In the genomic region with DNA sequence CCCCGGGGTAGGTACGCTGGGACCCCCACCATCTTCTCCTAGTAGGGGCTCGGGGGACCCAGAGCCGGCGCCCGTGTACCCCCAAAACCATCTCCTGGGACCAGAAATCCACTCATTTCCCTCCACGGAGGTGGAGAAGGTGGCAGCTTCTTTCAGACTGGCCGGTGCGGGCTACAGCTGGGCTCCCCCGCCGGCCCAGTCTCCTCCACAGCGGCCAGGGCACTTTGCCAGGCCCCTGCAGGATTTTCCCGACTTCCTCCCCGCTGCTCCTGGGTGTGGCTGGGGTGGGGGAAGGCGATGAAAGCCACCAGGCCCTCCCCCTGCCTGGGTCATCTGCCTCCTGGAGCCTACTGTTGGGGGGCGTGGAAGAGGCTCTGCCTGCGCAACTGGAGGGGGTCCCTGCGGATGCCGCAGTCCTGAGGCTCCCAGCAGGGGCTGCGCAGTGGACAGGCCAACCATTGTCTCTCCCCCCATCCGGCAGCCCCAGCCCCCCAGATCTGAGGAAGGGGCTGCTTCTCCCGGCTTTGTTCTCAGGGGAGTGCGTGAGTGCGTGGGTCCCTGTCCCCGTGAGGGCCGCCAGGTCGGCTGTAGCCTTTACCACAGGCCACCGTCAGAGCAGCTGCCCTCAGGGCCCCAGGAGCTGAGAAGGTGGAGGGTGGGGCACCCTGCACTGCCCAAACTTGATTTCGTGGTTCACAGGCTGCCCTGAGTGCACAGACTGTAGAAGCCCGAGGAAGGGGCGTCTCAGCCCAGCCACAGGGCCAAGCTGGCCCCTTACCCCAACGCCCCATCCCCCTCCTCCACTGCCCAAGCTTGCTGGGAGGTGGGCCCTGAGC, we compare ENCODE assay signal across 1 cellular context.
TF ChIP-seq lines count a peak whose summit lies in the region.

No MANE protein-coding gene starts in this region.

TF ChIP-seq in K562, 482 proteins besides CTCF, POLR2A, EP300 and RAD21 (continued from another document and continues in another):
- TF ChIP-seq, protein P1, sequence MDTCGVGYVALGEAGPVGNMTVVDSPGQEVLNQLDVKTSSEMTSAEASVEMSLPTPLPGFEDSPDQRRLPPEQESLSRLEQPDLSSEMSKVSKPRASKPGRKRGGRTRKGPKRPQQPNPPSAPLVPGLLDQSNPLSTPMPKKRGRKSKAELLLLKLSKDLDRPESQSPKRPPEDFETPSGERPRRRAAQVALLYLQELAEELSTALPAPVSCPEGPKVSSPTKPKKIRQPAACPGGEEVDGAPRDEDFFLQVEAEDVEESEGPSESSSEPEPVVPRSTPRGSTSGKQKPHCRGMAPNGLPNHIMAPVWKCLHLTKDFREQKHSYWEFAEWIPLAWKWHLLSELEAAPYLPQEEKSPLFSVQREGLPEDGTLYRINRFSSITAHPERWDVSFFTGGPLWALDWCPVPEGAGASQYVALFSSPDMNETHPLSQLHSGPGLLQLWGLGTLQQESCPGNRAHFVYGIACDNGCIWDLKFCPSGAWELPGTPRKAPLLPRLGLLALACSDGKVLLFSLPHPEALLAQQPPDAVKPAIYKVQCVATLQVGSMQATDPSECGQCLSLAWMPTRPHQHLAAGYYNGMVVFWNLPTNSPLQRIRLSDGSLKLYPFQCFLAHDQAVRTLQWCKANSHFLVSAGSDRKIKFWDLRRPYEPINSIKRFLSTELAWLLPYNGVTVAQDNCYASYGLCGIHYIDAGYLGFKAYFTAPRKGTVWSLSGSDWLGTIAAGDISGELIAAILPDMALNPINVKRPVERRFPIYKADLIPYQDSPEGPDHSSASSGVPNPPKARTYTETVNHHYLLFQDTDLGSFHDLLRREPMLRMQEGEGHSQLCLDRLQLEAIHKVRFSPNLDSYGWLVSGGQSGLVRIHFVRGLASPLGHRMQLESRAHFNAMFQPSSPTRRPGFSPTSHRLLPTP (IDR thresholded peaks at IDR 0.05; ENCODE audit: borderline replicate concordance, extremely low read depth, insufficient read length) = no peak
- TF ChIP-seq HLTF (IDR thresholded peaks at IDR 0.05) (no peak), ZNF3 (CRISPR knock-in tag; IDR thresholded peaks at IDR 0.05) (no peak), MEF2A (IDR thresholded peaks at IDR 0.05; ENCODE audit: control insufficient read depth, low read depth, low read length) (no peak), ZFP1 (CRISPR knock-in tag; IDR thresholded peaks at IDR 0.05) (no peak), JUND (IDR thresholded peaks at IDR 0.05; ENCODE audit: borderline replicate concordance, low read depth, low read length) (0 out of 2 replicates have a peak, but pooled peaks have one; percentile 17), JUND (tag; IDR thresholded peaks at IDR 0.05; ENCODE audit: borderline replicate concordance, low read depth, low read length) (no peak; the same call in 2 of the 3 replicates), BACH1 (tag; IDR thresholded peaks at IDR 0.05) (no peak), ARNT (IDR thresholded peaks at IDR 0.05) (no peak), CHD4 (IDR thresholded peaks at IDR 0.05; ENCODE audit: insufficient read depth, insufficient replicate concordance, low read depth, low read length, poor library complexity, severe bottlenecking) (no peak), SAFB2 (IDR thresholded peaks at IDR 0.05; ENCODE audit: borderline replicate concordance, low read depth, low read length, severe bottlenecking) (no peak), CBX5 (IDR thresholded peaks at IDR 0.05; ENCODE audit: borderline replicate concordance, low read depth) (no peak), GABPB1 (CRISPR knock-in tag; IDR thresholded peaks at IDR 0.05) (0 out of 2 replicates have a peak, but pooled peaks have one; percentile 2), DMBX1 (CRISPR knock-in tag; IDR thresholded peaks at IDR 0.05; ENCODE audit: borderline replicate concordance) (0 out of 2 replicates have a peak, but pooled peaks have one; percentile 19), SMARCB1 (IDR thresholded peaks at IDR 0.05; ENCODE audit: insufficient read length, low read depth) (no peak), TAF7 (tag; IDR thresholded peaks at IDR 0.05) (no peak), NFATC3 (IDR thresholded peaks at IDR 0.05) (no peak), NCOA1 (IDR thresholded peaks at IDR 0.05; ENCODE audit: low read depth) (no peak), CREBBP (IDR thresholded peaks at IDR 0.05; ENCODE audit: low read depth, low read length) (no peak), SLC30A9 (CRISPR knock-in tag; IDR thresholded peaks at IDR 0.05) (no peak), FOXA1 (IDR thresholded peaks at IDR 0.05; ENCODE audit: borderline replicate concordance) (no peak), ATF7 (IDR thresholded peaks at IDR 0.05) (peak; percentile 24; the same call in 1 of the 2 replicates), ZNF695 (CRISPR knock-in tag; IDR thresholded peaks at IDR 0.05) (no peak), ZNF174 (CRISPR knock-in tag; IDR thresholded peaks at IDR 0.05) (no peak), ZFP36 (IDR thresholded peaks at IDR 0.05; ENCODE audit: low read depth, low read length, partially characterized antibody) (no peak), FOXJ3 (CRISPR knock-in tag; IDR thresholded peaks at IDR 0.05) (no peak), PPARD (CRISPR knock-in tag; IDR thresholded peaks at IDR 0.05) (no peak), ZNF24 (IDR thresholded peaks at IDR 0.05) (no peak), TAF9B (IDR thresholded peaks at IDR 0.05; ENCODE audit: partially characterized antibody) (no peak), ZNF696 (CRISPR knock-in tag; conservative IDR thresholded peaks at IDR 0.05) (no peak), ZNF121 (CRISPR knock-in tag; conservative IDR thresholded peaks at IDR 0.05) (no peak)
- TF ChIP-seq, protein P2, sequence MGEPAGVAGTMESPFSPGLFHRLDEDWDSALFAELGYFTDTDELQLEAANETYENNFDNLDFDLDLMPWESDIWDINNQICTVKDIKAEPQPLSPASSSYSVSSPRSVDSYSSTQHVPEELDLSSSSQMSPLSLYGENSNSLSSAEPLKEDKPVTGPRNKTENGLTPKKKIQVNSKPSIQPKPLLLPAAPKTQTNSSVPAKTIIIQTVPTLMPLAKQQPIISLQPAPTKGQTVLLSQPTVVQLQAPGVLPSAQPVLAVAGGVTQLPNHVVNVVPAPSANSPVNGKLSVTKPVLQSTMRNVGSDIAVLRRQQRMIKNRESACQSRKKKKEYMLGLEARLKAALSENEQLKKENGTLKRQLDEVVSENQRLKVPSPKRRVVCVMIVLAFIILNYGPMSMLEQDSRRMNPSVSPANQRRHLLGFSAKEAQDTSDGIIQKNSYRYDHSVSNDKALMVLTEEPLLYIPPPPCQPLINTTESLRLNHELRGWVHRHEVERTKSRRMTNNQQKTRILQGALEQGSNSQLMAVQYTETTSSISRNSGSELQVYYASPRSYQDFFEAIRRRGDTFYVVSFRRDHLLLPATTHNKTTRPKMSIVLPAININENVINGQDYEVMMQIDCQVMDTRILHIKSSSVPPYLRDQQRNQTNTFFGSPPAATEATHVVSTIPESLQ (CRISPR knock-in tag; IDR thresholded peaks at IDR 0.05) = no peak
- TF ChIP-seq, protein P3, sequence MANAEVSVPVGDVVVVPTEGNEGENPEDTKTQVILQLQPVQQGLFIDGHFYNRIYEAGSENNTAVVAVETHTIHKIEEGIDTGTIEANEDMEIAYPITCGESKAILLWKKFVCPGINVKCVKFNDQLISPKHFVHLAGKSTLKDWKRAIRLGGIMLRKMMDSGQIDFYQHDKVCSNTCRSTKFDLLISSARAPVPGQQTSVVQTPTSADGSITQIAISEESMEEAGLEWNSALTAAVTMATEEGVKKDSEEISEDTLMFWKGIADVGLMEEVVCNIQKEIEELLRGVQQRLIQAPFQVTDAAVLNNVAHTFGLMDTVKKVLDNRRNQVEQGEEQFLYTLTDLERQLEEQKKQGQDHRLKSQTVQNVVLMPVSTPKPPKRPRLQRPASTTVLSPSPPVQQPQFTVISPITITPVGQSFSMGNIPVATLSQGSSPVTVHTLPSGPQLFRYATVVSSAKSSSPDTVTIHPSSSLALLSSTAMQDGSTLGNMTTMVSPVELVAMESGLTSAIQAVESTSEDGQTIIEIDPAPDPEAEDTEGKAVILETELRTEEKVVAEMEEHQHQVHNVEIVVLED (CRISPR knock-in tag; IDR thresholded peaks at IDR 0.05) = no peak
- TF ChIP-seq, protein P4, sequence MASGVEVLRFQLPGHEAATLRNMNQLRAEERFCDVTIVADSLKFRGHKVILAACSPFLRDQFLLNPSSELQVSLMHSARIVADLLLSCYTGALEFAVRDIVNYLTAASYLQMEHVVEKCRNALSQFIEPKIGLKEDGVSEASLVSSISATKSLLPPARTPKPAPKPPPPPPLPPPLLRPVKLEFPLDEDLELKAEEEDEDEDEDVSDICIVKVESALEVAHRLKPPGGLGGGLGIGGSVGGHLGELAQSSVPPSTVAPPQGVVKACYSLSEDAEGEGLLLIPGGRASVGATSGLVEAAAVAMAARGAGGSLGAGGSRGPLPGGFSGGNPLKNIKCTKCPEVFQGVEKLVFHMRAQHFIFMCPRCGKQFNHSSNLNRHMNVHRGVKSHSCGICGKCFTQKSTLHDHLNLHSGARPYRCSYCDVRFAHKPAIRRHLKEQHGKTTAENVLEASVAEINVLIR (CRISPR knock-in tag; IDR thresholded peaks at IDR 0.05) = no peak
- TF ChIP-seq, protein P5, sequence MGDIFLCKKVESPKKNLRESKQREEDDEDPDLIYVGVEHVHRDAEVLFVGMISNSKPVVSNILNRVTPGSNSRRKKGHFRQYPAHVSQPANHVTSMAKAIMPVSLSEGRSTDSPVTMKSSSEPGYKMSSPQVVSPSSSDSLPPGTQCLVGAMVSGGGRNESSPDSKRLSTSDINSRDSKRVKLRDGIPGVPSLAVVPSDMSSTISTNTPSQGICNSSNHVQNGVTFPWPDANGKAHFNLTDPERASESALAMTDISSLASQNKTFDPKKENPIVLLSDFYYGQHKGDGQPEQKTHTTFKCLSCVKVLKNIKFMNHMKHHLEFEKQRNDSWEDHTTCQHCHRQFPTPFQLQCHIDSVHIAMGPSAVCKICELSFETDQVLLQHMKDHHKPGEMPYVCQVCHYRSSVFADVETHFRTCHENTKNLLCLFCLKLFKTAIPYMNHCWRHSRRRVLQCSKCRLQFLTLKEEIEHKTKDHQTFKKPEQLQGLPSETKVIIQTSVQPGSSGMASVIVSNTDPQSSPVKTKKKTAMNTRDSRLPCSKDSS (IDR thresholded peaks at IDR 0.05; ENCODE audit: low read depth, partially characterized antibody) = no peak
- TF ChIP-seq, protein P6, sequence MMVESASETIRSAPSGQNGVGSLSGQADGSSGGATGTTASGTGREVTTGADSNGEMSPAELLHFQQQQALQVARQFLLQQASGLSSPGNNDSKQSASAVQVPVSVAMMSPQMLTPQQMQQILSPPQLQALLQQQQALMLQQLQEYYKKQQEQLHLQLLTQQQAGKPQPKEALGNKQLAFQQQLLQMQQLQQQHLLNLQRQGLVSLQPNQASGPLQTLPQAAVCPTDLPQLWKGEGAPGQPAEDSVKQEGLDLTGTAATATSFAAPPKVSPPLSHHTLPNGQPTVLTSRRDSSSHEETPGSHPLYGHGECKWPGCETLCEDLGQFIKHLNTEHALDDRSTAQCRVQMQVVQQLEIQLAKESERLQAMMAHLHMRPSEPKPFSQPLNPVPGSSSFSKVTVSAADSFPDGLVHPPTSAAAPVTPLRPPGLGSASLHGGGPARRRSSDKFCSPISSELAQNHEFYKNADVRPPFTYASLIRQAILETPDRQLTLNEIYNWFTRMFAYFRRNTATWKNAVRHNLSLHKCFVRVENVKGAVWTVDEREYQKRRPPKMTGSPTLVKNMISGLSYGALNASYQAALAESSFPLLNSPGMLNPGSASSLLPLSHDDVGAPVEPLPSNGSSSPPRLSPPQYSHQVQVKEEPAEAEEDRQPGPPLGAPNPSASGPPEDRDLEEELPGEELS (CRISPR knock-in tag; IDR thresholded peaks at IDR 0.05; ENCODE audit: borderline replicate concordance) = no peak
- TF ChIP-seq, protein P7, sequence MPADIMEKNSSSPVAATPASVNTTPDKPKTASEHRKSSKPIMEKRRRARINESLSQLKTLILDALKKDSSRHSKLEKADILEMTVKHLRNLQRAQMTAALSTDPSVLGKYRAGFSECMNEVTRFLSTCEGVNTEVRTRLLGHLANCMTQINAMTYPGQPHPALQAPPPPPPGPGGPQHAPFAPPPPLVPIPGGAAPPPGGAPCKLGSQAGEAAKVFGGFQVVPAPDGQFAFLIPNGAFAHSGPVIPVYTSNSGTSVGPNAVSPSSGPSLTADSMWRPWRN (IDR thresholded peaks at IDR 0.05; ENCODE audit: low read depth) = no peak
- TF ChIP-seq, protein P8, sequence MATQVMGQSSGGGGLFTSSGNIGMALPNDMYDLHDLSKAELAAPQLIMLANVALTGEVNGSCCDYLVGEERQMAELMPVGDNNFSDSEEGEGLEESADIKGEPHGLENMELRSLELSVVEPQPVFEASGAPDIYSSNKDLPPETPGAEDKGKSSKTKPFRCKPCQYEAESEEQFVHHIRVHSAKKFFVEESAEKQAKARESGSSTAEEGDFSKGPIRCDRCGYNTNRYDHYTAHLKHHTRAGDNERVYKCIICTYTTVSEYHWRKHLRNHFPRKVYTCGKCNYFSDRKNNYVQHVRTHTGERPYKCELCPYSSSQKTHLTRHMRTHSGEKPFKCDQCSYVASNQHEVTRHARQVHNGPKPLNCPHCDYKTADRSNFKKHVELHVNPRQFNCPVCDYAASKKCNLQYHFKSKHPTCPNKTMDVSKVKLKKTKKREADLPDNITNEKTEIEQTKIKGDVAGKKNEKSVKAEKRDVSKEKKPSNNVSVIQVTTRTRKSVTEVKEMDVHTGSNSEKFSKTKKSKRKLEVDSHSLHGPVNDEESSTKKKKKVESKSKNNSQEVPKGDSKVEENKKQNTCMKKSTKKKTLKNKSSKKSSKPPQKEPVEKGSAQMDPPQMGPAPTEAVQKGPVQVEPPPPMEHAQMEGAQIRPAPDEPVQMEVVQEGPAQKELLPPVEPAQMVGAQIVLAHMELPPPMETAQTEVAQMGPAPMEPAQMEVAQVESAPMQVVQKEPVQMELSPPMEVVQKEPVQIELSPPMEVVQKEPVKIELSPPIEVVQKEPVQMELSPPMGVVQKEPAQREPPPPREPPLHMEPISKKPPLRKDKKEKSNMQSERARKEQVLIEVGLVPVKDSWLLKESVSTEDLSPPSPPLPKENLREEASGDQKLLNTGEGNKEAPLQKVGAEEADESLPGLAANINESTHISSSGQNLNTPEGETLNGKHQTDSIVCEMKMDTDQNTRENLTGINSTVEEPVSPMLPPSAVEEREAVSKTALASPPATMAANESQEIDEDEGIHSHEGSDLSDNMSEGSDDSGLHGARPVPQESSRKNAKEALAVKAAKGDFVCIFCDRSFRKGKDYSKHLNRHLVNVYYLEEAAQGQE (CRISPR knock-in tag; IDR thresholded peaks at IDR 0.05; ENCODE audit: low read depth) = peak; percentile 46; the same call in 1 of the 2 replicates
- TF ChIP-seq, protein P9, sequence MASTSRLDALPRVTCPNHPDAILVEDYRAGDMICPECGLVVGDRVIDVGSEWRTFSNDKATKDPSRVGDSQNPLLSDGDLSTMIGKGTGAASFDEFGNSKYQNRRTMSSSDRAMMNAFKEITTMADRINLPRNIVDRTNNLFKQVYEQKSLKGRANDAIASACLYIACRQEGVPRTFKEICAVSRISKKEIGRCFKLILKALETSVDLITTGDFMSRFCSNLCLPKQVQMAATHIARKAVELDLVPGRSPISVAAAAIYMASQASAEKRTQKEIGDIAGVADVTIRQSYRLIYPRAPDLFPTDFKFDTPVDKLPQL (IDR thresholded peaks at IDR 0.05; ENCODE audit: extremely low read depth, insufficient read length) = no peak
